ENCODE assay signal across 12 cellular contexts in the genomic region with DNA sequence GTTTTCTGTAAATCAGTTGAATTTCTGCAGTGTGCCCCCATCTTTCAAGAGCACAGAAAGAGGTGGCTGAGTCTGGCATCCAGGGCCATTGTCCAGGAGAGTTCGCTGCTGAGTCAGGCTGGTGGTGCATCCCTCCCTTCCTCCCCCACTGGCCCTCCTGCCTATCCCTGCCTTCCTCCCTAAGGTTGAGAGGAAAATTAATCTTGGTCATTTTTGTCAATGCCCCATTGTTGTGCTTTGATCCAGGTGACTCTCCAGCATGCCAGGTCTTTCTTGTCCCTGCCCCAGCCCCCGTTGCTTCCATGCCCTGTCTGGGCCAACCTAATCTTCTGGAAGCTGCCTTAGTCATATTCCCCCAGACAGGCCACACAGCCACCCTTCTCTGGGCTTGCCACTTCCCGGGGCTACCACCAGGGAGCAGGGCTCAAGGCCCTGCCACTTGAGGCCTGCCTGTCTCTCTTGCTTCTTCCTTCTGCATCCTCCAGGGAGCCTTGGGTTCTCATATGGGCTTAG. TPM values are rescaled to one million over a fixed set of nuclear protein-coding genes. Genes with fewer than 3 reads are reported as not detected.
DNase-seq lines count a peak whose midpoint lies in the region; ATAC-seq, FAIRE-seq and TF ChIP-seq lines count a peak whose summit lies in the region.
"Had no signal": no experiment of that assay in that cellular context is flagged by ENCODE, and none has a peak within 500 bp of the region (broad histone marks: within the 10 kb centered on the region; RNA-seq: fewer than 3 reads in every experiment).

No MANE protein-coding gene starts in this region.

- TF ChIP-seq CTCF in VCaP (conservative IDR thresholded peaks at IDR 0.05) (peak; percentile 29; the same call in 1 of the 2 replicates), lower leg skin (IDR thresholded peaks at IDR 0.05) (no peak)

- peak; percentile 52 for DNase-seq in AG20443 (ENCODE audit: low spot score)
- peak; percentile 69 for DNase-seq in H54 (ENCODE audit: insufficient read length, low spot score)
- DNase-seq in iris pigment epithelial cell (ENCODE audit: low read depth): peak; percentile 9
- no peak for DNase-seq in lower leg skin (ENCODE audit: low spot score in 2 of 2)
- no peak for DNase-seq in stimulated activated CD4-positive, alpha-beta T cell treated with anti-CD3 and anti-CD28 coated beads, Interleukin-2, amount 100 ng/mL, for 48 hours
- DNase-seq: GDM1; NCI-H1694; retina; stimulated activated CD8-positive, alpha-beta memory T cell treated with anti-CD3 and anti-CD28 coated beads, Interleukin-4, amount 100 ng/mL, for 48 hours had no signal

- intact Hi-C loops in lower leg skin (cut with DNase I; ENCODE audit: low total_unique reads): no loop called here

- no peak overlapping the region for H3K4me3 ChIP-seq in lower leg skin (ENCODE audit: low read depth, poor library complexity, severe bottlenecking)

- ATAC-seq in GM19328 (IDR thresholded peaks at IDR 0.05; ENCODE audit: unreplicated experiment) (no peak), GM19395 (IDR thresholded peaks at IDR 0.05; ENCODE audit: unreplicated experiment) (no peak)

- no peak for FAIRE-seq in H54 (lab: Jason Lieb, UNC)

- H3K27ac ChIP-seq in VCaP: peak overlapping the region; percentile 41

- 70 to 77% methylated on average over 3 of the region's 3 CpGs for WGBS in lower leg skin, 2 donors

- TF ChIP-seq POLR2A in H54 (IDR thresholded peaks at IDR 0.05; ENCODE audit: low read depth, low read length) (no peak), lower leg skin (IDR thresholded peaks at IDR 0.05) (no peak)

RNA-seq across cellular contexts. Expression of gene PROK1, which starts 26.6 kb away (rescaled TPM):
- 1 to 10 TPM in 1 of 4 donors, under 1 TPM in 2, not detected in 1; 0.34 to 1.9 (median 0.78) TPM for total RNA-seq in lower leg skin

RNA-seq across cellular contexts. Expression of gene KCNA10, which starts 41.5 kb away (rescaled TPM):
- total RNA-seq in lower leg skin: not detected

Comparison
In these comparisons a context has a peak if more than half of its experiments do, and no peak if none do; other contexts are left out.
1. DNase-seq: peak in AG20443 (single experiment), H54 (single experiment) and iris pigment epithelial cell (single experiment); none in lower leg skin (0 of 2) and stimulated activated CD4-positive, alpha-beta T cell treated with anti-CD3 and anti-CD28 coated beads, Interleukin-2, amount 100 ng/mL, for 48 hours (0 of 2).